13 cellular contexts compared by ENCODE assay signal in the genomic region with DNA sequence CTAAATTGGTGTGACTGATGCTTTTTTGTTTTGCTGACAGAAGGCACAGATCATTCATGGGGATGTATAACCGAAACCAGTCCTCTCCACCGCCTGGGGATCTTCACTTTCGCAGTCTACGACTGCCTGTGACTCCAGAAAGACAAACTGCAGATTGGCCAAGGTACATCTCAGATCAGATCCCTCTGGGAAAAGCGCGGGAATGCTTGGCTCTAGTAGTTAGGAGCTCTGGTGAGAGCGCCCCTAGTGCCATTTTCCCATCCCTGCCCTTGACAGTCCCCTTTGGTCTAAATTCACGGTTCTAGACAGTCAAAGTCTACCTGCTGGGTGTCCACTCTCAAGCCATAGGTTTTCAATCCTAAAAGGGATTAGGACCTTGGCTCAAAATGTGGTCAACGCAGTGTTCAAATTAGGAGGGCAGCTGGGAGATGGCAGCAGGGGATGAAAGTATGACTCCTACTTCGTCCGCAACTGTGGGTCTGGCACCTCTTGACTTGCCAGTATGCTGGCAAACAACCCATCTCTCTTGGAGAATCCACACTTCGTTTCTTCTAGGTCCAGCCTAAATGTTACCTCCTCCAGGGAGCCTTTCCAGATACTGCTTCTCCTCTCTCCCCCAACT. TPM values are rescaled to one million over a fixed set of nuclear protein-coding genes. Genes with fewer than 3 reads are reported as not detected.
DNase-seq lines count a peak whose midpoint lies in the region; ATAC-seq, FAIRE-seq and TF ChIP-seq lines count a peak whose summit lies in the region.
"Had no signal": no experiment of that assay in that cellular context is flagged by ENCODE, and none has a peak within 500 bp of the region (broad histone marks: within the 10 kb centered on the region; RNA-seq: fewer than 3 reads in every experiment).

No MANE protein-coding gene starts in this region.

- no peaks in the 10 kb centered on the region for H3K36me3 Mint-ChIP-seq in CD8-positive, alpha-beta T cell

- H3K4me1 ChIP-seq in ascending aorta = peaks cover 0 to 2% of the 10 kb centered on the region in 2 donors
- peaks cover 17% of the 10 kb centered on the region for H3K4me1 ChIP-seq in CD8-positive, alpha-beta T cell (ENCODE audit: insufficient read depth, low read length)
- peaks cover 0 to 2% of the 10 kb centered on the region in 2 donors for H3K4me1 ChIP-seq in kidney (ENCODE audit: control insufficient read depth in 1 of 2, insufficient read depth in 1 of 2, low read depth in 1 of 2, low read length in 2 of 2)

- intact Hi-C loops in ascending aorta (cut with DNase I) = loop anchor here (5.0 kb wide), 1 partner anchor 380 kb away; no protein-coding TSS in a partner anchor
- intact Hi-C loops in CD8-positive, alpha-beta T cell (cut with DNase I, micrococcal nuclease) = no loop called here
- intact Hi-C loops in kidney (cut with DNase I) = no loop called here

- peaks cover 7% of the 10 kb centered on the region for H3K9me3 Mint-ChIP-seq in CD8-positive, alpha-beta T cell
- H3K9me3 Mint-ChIP-seq: natural killer cell; T-helper 2 cell treated with Interferon-gamma antibody and Interleukin-4, amounts not matched to agents 5 μg/mL and 100 μg/mL, for 36 hours had no signal

- H3K4me1 Mint-ChIP-seq in CD8-positive, alpha-beta T cell (ENCODE audit: low read depth) = peaks cover 19% of the 10 kb centered on the region

- H3K9me3 ChIP-seq in ascending aorta = no peaks in the 10 kb centered on the region
- no peaks in the 10 kb centered on the region for H3K9me3 ChIP-seq in CD8-positive, alpha-beta T cell (ENCODE audit: low read length)
- H3K9me3 ChIP-seq in kidney (ENCODE audit: control insufficient read depth in 1 of 2, low read length in 2 of 2) = no peaks in the 10 kb centered on the region

- H3K36me3 ChIP-seq in H7 (replicated peaks; ENCODE audit: control insufficient read depth, insufficient read depth, low read length) (no peaks in the 10 kb centered on the region), ascending aorta (no peaks in the 10 kb centered on the region), kidney (ENCODE audit: control insufficient read depth in 1 of 2, insufficient read depth in 2 of 2, low read length in 2 of 2) (no peaks in the 10 kb centered on the region)
- H3K36me3 ChIP-seq in CD8-positive, alpha-beta T cell (ENCODE audit: insufficient read depth, low read length) = no peaks in the 10 kb centered on the region

- H3K9ac ChIP-seq in kidney (ENCODE audit: low read length in 2 of 2) = no peak overlapping the region

- no peak for FAIRE-seq in kidney (lab: Jason Lieb, UNC)
- FAIRE-seq: HTR-8/SVneo had no signal

- CTCF ChIA-PET in CD8-positive, alpha-beta T cell (lab: Charles Lee) = no interaction called here

- H3K27me3 ChIP-seq in H7 (ENCODE audit: control insufficient read depth, insufficient read depth, low read length) = peaks cover 99% of the 10 kb centered on the region
- no peaks in the 10 kb centered on the region for H3K27me3 ChIP-seq in ascending aorta
- H3K27me3 ChIP-seq in CD8-positive, alpha-beta T cell (ENCODE audit: insufficient read depth, low read length) = peaks cover 57% of the 10 kb centered on the region

- ATAC-seq in CD8-positive, alpha-beta T cell = no peak
- ATAC-seq: natural killer cell had no signal

- H3K4me3 ChIP-seq in H7 (ENCODE audit: insufficient read depth, low read depth, low read length) (no peak overlapping the region), ascending aorta (no peak overlapping the region), kidney (ENCODE audit: low read length in 2 of 2) (no peak overlapping the region)
- no peak overlapping the region for H3K4me3 ChIP-seq in CD8-positive, alpha-beta T cell (ENCODE audit: low read depth, low read length)

- H3K4me3 Mint-ChIP-seq in CD8-positive, alpha-beta T cell = no peak overlapping the region
- H3K4me3 Mint-ChIP-seq: natural killer cell; T-helper 2 cell treated with Interferon-gamma antibody and Interleukin-4, amounts not matched to agents 5 μg/mL and 100 μg/mL, for 36 hours had no signal

- H3K27ac ChIP-seq in 22Rv1 (no peak overlapping the region), ascending aorta (peak overlapping the region; percentile 85), kidney (ENCODE audit: low read depth in 2 of 2, low read length in 2 of 2) (no peak overlapping the region)
- no peak overlapping the region for H3K27ac ChIP-seq in CD8-positive, alpha-beta T cell (ENCODE audit: low read depth, low read length)

- peak; percentile 79 for DNase-seq in H7
- DNase-seq in ascending aorta (ENCODE audit: low spot score in 2 of 2) = no peak
- DNase-seq in iPS-NIHi7 (ENCODE audit: extremely low spot score) = peak; percentile 66
- DNase-seq in stimulated activated CD4-positive, alpha-beta T cell treated with anti-CD3 and anti-CD28 coated beads, Interleukin-4, amount 100 ng/mL, for 24 hours = no peak
- no peak for DNase-seq in Kasumi-1 (lab: John Stamatoyannopoulos, UW)
- DNase-seq in CD8-positive, alpha-beta T cell = no peak
- no peak for DNase-seq in kidney
- DNase-seq: central memory CD4-positive, alpha-beta T cell; natural killer cell; NCI-H446 treated with DMSO at 0.1 percent for 48 hours had no signal

- no peak overlapping the region for H3K27ac Mint-ChIP-seq in CD8-positive, alpha-beta T cell
- H3K27ac Mint-ChIP-seq: natural killer cell; T-helper 2 cell treated with Interferon-gamma antibody and Interleukin-4, amounts not matched to agents 5 μg/mL and 100 μg/mL, for 36 hours had no signal

- peak; percentile 42 for TF ChIP-seq CTCF in 22Rv1 (IDR thresholded peaks at IDR 0.05)
- no peak for TF ChIP-seq CTCF in ascending aorta (IDR thresholded peaks at IDR 0.05)
- TF ChIP-seq CTCF in CD8-positive, alpha-beta T cell (IDR thresholded peaks at IDR 0.05) = no peak
- TF ChIP-seq CTCF in kidney (IDR thresholded peaks at IDR 0.05; ENCODE audit: borderline replicate concordance, extremely low read depth, insufficient read depth) = no peak

- H3K27me3 Mint-ChIP-seq in CD8-positive, alpha-beta T cell (ENCODE audit: low read depth) = peaks cover 88% of the 10 kb centered on the region

- POLR2A ChIA-PET in CD8-positive, alpha-beta T cell (lab: Charles Lee) = no interaction called here

RNA-seq across cellular contexts. Expression of a gene that starts 6.9 kb away (rescaled TPM):
- not detected in 2 replicates for total RNA-seq in H7 (2014; rRNA removed; shearing (Covaris generic))
- 6.0 TPM for total RNA-seq in ascending aorta
- total RNA-seq in CD8-positive, alpha-beta T cell = not detected
- 0.31 TPM for total RNA-seq in kidney
- not detected for polyA plus RNA-seq in kidney (ENCODE audit: insufficient read depth, low read depth, low replicate concordance)
- total RNA-seq: natural killer cell had no signal

Comparison
In these comparisons a context has a peak if more than half of its experiments do, and no peak if none do; other contexts are left out.
1. H3K27ac ChIP-seq: peak in ascending aorta (2 of 2); none in 22Rv1 (single experiment), CD8-positive, alpha-beta T cell (single experiment) and kidney (0 of 2).
2. DNase-seq: peak in H7 (single experiment) and iPS-NIHi7 (single experiment); none in ascending aorta (0 of 2), stimulated activated CD4-positive, alpha-beta T cell treated with anti-CD3 and anti-CD28 coated beads, Interleukin-4, amount 100 ng/mL, for 24 hours (single experiment), Kasumi-1 (0 of 2), CD8-positive, alpha-beta T cell (0 of 7) and kidney (single experiment).